ENCODE assay signal across 8 cellular contexts in genomic region chr1:47755368-47755990, GRCh38.
DNase-seq lines count a peak whose midpoint lies in the region; ATAC-seq and TF ChIP-seq lines count a peak whose summit lies in the region.

No MANE protein-coding gene starts in this region.

- TF ChIP-seq EP300 in Ishikawa (IDR thresholded peaks at IDR 0.05; ENCODE audit: borderline replicate concordance), result no peak

- ATAC-seq in left cardiac atrium, result no peak
- no peak for ATAC-seq in GM19467 (IDR thresholded peaks at IDR 0.05; ENCODE audit: unreplicated experiment)

- DNase-seq in cardiac septum (ENCODE audit: low spot score) (peak; percentile 75), left cardiac atrium (no peak), fibroblast of the aortic adventitia (ENCODE audit: low read depth) (no peak), nucleus accumbens (lab: John Stamatoyannopoulos, UW) (no peak)
- DNase-seq in activated CD8-positive, alpha-beta memory T cell treated with anti-CD3 and anti-CD28 coated beads for 24 hours, result peak; percentile 76
- DNase-seq in stimulated activated CD4-positive, alpha-beta T cell treated with anti-CD3 and anti-CD28 coated beads, Interleukin-2, amount 100 ng/mL, for 48 hours, result peak; percentile 63 to 64

- peak; percentile 32 for TF ChIP-seq CTCF in fibroblast of the aortic adventitia (IDR thresholded peaks at IDR 0.05; ENCODE audit: insufficient read depth, low read length)

- peak; percentile 34; the same call in 1 of the 2 replicates for TF ChIP-seq RAD21 in Ishikawa (IDR thresholded peaks at IDR 0.05; ENCODE audit: low read depth)

- no peak overlapping the region for H3K4me3 ChIP-seq in fibroblast of the aortic adventitia (ENCODE audit: low read depth, low read length)

- intact Hi-C loops in cardiac septum (cut with DNase I), result loop anchor here (5.0 kb wide), 1 partner anchor 177 kb away; no protein-coding TSS in a partner anchor
- intact Hi-C loops in left cardiac atrium (cut with DNase I), result no loop called here

TF ChIP-seq in Ishikawa, 13 proteins besides CTCF, POLR2A, EP300 and RAD21:
- TF ChIP-seq MAX (IDR thresholded peaks at IDR 0.05), result no peak
- TF ChIP-seq YY1 (IDR thresholded peaks at IDR 0.05; ENCODE audit: low read depth), result no peak
- TF ChIP-seq NFIC (IDR thresholded peaks at IDR 0.05), result no peak
- TF ChIP-seq USF1 (IDR thresholded peaks at IDR 0.05), result no peak
- TF ChIP-seq CREB1 (IDR thresholded peaks at IDR 0.05; ENCODE audit: low read depth), result no peak
- TF ChIP-seq TEAD4 (IDR thresholded peaks at IDR 0.05), result no peak
- no peak for TF ChIP-seq ZBTB7A (IDR thresholded peaks at IDR 0.05; ENCODE audit: low read depth)
- TF ChIP-seq EGR1 (IDR thresholded peaks at IDR 0.05), result no peak
- no peak for TF ChIP-seq FOXM1 (IDR thresholded peaks at IDR 0.05; ENCODE audit: borderline replicate concordance, low read depth)
- TF ChIP-seq TAF1 (IDR thresholded peaks at IDR 0.05; ENCODE audit: low read depth), result no peak
TF ChIP-seq in Ishikawa: peak in this region for 0.

Comparison
In these comparisons a context has a peak if more than half of its experiments do, and no peak if none do; other contexts are left out.
1. DNase-seq: peak in cardiac septum (single experiment), activated CD8-positive, alpha-beta memory T cell treated with anti-CD3 and anti-CD28 coated beads for 24 hours (single experiment) and stimulated activated CD4-positive, alpha-beta T cell treated with anti-CD3 and anti-CD28 coated beads, Interleukin-2, amount 100 ng/mL, for 48 hours (2 of 2); none in left cardiac atrium (single experiment), fibroblast of the aortic adventitia (single experiment) and nucleus accumbens (0 of 56).